8 cellular contexts compared by ENCODE assay signal in genomic region chr17:81401727-81402529, GRCh38.
DNase-seq lines count a peak whose midpoint lies in the region; TF ChIP-seq lines count a peak whose summit lies in the region.

No MANE protein-coding gene starts in this region.

- H3K9me3 ChIP-seq in tibial artery: no peaks in the 10 kb centered on the region

- TF ChIP-seq CTCF in AG09309 (IDR thresholded peaks at IDR 0.05; ENCODE audit: control insufficient read depth, insufficient read depth, low read depth, low read length, missing control alignments) (peak; percentile 48), tibial artery (IDR thresholded peaks at IDR 0.05) (peak in 1 of 2 experiments; percentile 28)

- no peaks in the 10 kb centered on the region for H3K36me3 ChIP-seq in tibial artery

- peaks cover 5 to 63% (median 57%) of the 10 kb centered on the region in 4 donors for H3K4me1 ChIP-seq in tibial artery

- DNase-seq in AG09309 (ENCODE audit: low read depth) (no peak), HCEC 1CT (peak; percentile 71), astrocyte of the hippocampus (ENCODE audit: low read depth, low spot score) (peak; percentile 65), tibial artery (peak in 1 of 2 donors; percentile 79), RKO (ENCODE audit: low spot score) (no peak), erythroblast (lab: John Stamatoyannopoulos, UW) (no peak), NCI-H1048 (lab: John Stamatoyannopoulos, UW) (no peak)

- H3K27me3 ChIP-seq in layer of hippocampus (ENCODE audit: control insufficient read depth, insufficient read depth, low read length): no peaks in the 10 kb centered on the region
- no peaks in the 10 kb centered on the region for H3K27me3 ChIP-seq in tibial artery

- intact Hi-C loops in tibial artery (cut with DNase I; ENCODE audit: low total_unique reads): loop anchor here (2.0 kb wide), 1 partner anchor 109 kb away; no protein-coding TSS in a partner anchor

- peak overlapping the region; percentile 1; the same call in 1 of the 2 replicates for H3K4me3 ChIP-seq in AG09309 (ENCODE audit: control insufficient read depth, low read depth, low read length)
- peak overlapping the region; percentile 86 to 92 for H3K4me3 ChIP-seq in tibial artery

- no peak for TF ChIP-seq POLR2A in erythroblast (IDR thresholded peaks at IDR 0.05; ENCODE audit: low read length)

- H3K27ac ChIP-seq in layer of hippocampus (ENCODE audit: low read depth, low read length): peak overlapping the region; percentile 88
- peak overlapping the region; percentile 95 to 99 for H3K27ac ChIP-seq in tibial artery

Comparison
In these comparisons a context has a peak if more than half of its experiments do, and no peak if none do; other contexts are left out.
1. DNase-seq: peak in HCEC 1CT (single experiment) and astrocyte of the hippocampus (single experiment); none in AG09309 (single experiment), RKO (single experiment), erythroblast (0 of 2) and NCI-H1048 (single experiment).